In genomic region chr9:120885459-120885858, GRCh38 we compare ENCODE assay signal across 21 cellular contexts. TPM values are rescaled to one million over a fixed set of nuclear protein-coding genes. Genes with fewer than 3 reads are reported as not detected.
A peak's percentile ranks its signal among the peaks of the same experiment; 100 is the strongest.
DNase-seq lines count a peak whose midpoint lies in the region; ATAC-seq and TF ChIP-seq lines count a peak whose summit lies in the region.
"Had no signal": no experiment of that assay in that cellular context is flagged by ENCODE, and none has a peak within 500 bp of the region (broad histone marks: within the 10 kb centered on the region; RNA-seq: fewer than 3 reads in every experiment).

No MANE protein-coding gene starts in this region.

- peaks cover 73% of the 10 kb centered on the region for H3K4me1 Mint-ChIP-seq in activated naive CD4-positive, alpha-beta T cell treated with anti-CD3 and anti-CD28 coated beads, Interleukin-2, amount 50 U/mL, for 24 hours
- peaks cover 85% of the 10 kb centered on the region for H3K4me1 Mint-ChIP-seq in activated naive CD4-positive, alpha-beta T cell treated with anti-CD3 and anti-CD28 coated beads, Interleukin-2, amount 10 ng/mL, durations not matched to agents 7 days and 5 days
- peaks cover 37% of the 10 kb centered on the region for H3K4me1 Mint-ChIP-seq in T-helper 17 cell

- H3K18ac ChIP-seq in mesenchymal stem cell (ENCODE audit: low read depth in 1 of 2, low read length in 2 of 2), result no peak overlapping the region

- TF ChIP-seq CTCF in smooth muscle cell (IDR thresholded peaks at IDR 0.05; ENCODE audit: borderline replicate concordance, insufficient read depth, poor library complexity, severe bottlenecking), result no peak

- no peaks in the 10 kb centered on the region for H3K9me3 Mint-ChIP-seq in activated naive CD4-positive, alpha-beta T cell treated with anti-CD3 and anti-CD28 coated beads, Interleukin-2, amount 50 U/mL, for 24 hours
- no peaks in the 10 kb centered on the region for H3K9me3 Mint-ChIP-seq in activated naive CD4-positive, alpha-beta T cell treated with anti-CD3 and anti-CD28 coated beads, Interleukin-2, amount 10 ng/mL, durations not matched to agents 7 days and 5 days
- H3K9me3 Mint-ChIP-seq: activated CD8-positive, alpha-beta T cell treated with anti-CD3 and anti-CD28 coated beads for 36 hours; CD8-positive, alpha-beta memory T cell had no signal

- peaks cover 26% of the 10 kb centered on the region for H3F3A ChIP-seq in smooth muscle cell (ENCODE audit: low read depth)

- H3K4me3 ChIP-seq in mesenchymal stem cell (ENCODE audit: insufficient read depth in 1 of 2, low read depth in 1 of 2, low read length in 2 of 2), result no peak overlapping the region
- no peak overlapping the region for H3K4me3 ChIP-seq in smooth muscle cell
- H3K4me3 ChIP-seq: GM23248, SJSA1, stomach, thyroid gland had no signal

- no peak overlapping the region for H3K4ac ChIP-seq in mesenchymal stem cell (ENCODE audit: low read depth in 1 of 2, low read length in 2 of 2)

- no peaks in the 10 kb centered on the region for H3K36me3 ChIP-seq in mesenchymal stem cell (ENCODE audit: control insufficient read depth in 1 of 2, insufficient read depth in 2 of 2, low read depth in 1 of 2, low read length in 2 of 2)
- H3K36me3 ChIP-seq in smooth muscle cell (ENCODE audit: low read depth), result no peaks in the 10 kb centered on the region
- H3K36me3 ChIP-seq: SJSA1, stomach, thyroid gland had no signal

- H3K79me1 ChIP-seq in mesenchymal stem cell (replicated peaks; ENCODE audit: low read length, poor library complexity, severe bottlenecking), result no peaks in the 10 kb centered on the region

- ATAC-seq in T-helper 17 cell (no peak), HG03520 (IDR thresholded peaks at IDR 0.05; ENCODE audit: unreplicated experiment) (no peak)
- ATAC-seq: activated CD8-positive, alpha-beta T cell treated with anti-CD3 and anti-CD28 coated beads for 36 hours had no signal

- H3K4me2 ChIP-seq in mesenchymal stem cell (ENCODE audit: low read length, poor library complexity, severe bottlenecking) (no peak overlapping the region), smooth muscle cell (peak overlapping the region; percentile 63)

- H3K27me3 Mint-ChIP-seq in activated naive CD4-positive, alpha-beta T cell treated with anti-CD3 and anti-CD28 coated beads, Interleukin-2, amount 50 U/mL, for 24 hours, result no peaks in the 10 kb centered on the region
- no peaks in the 10 kb centered on the region for H3K27me3 Mint-ChIP-seq in activated naive CD4-positive, alpha-beta T cell treated with anti-CD3 and anti-CD28 coated beads, Interleukin-2, amount 10 ng/mL, durations not matched to agents 7 days and 5 days
- no peaks in the 10 kb centered on the region for H3K27me3 Mint-ChIP-seq in T-helper 17 cell
- H3K27me3 Mint-ChIP-seq: activated CD8-positive, alpha-beta T cell treated with anti-CD3 and anti-CD28 coated beads for 36 hours; CD8-positive, alpha-beta memory T cell had no signal

- no peaks in the 10 kb centered on the region for H3K36me3 Mint-ChIP-seq in activated naive CD4-positive, alpha-beta T cell treated with anti-CD3 and anti-CD28 coated beads, Interleukin-2, amount 50 U/mL, for 24 hours
- peaks cover 24% of the 10 kb centered on the region for H3K36me3 Mint-ChIP-seq in activated naive CD4-positive, alpha-beta T cell treated with anti-CD3 and anti-CD28 coated beads, Interleukin-2, amount 10 ng/mL, durations not matched to agents 7 days and 5 days
- no peaks in the 10 kb centered on the region for H3K36me3 Mint-ChIP-seq in T-helper 17 cell (ENCODE audit: low read depth)

- no peak overlapping the region for H2BK120ac ChIP-seq in mesenchymal stem cell (ENCODE audit: low read depth, low read length)

- H3K23ac ChIP-seq in mesenchymal stem cell (ENCODE audit: low read length in 2 of 2), result no peak overlapping the region

- H4K20me1 ChIP-seq in smooth muscle cell (ENCODE audit: low read depth), result no peaks in the 10 kb centered on the region

- no peak overlapping the region for H2AK5ac ChIP-seq in mesenchymal stem cell (ENCODE audit: low read length, severe bottlenecking)

- no peak for DNase-seq in activated naive CD4-positive, alpha-beta T cell treated with anti-CD3 and anti-CD28 coated beads, Interleukin-2, amount 10 ng/mL, durations not matched to agents 7 days and 5 days
- DNase-seq in T-helper 17 cell (no peak), mesenchymal stem cell (no peak), smooth muscle cell (lab: John Stamatoyannopoulos, UW; ENCODE audit: unreplicated experiment) (no peak), GOT3 (lab: John Stamatoyannopoulos, UW) (no peak), NCI-H146 treated with DMSO at 0.1 percent for 48 hours (lab: John Stamatoyannopoulos, UW; ENCODE audit: unreplicated experiment) (no peak)
- DNase-seq: 8988T; activated CD8-positive, alpha-beta T cell treated with anti-CD3 and anti-CD28 coated beads for 36 hours; CD8-positive, alpha-beta memory T cell; DMS153; GM23248; kidney; NCI-H1048; NCI-H187 treated with DMSO at 0.1 percent for 48 hours; NCI-H524; stomach; T-helper 1 cell; thyroid gland had no signal

- H2BK15ac ChIP-seq in mesenchymal stem cell (ENCODE audit: low read depth, poor library complexity, severe bottlenecking), result no peak overlapping the region

- H2BK12ac ChIP-seq in mesenchymal stem cell (ENCODE audit: low read length in 2 of 2), result no peak overlapping the region

- no peak overlapping the region for H2AFZ ChIP-seq in mesenchymal stem cell (ENCODE audit: low read depth, low read length)
- no peak overlapping the region for H2AFZ ChIP-seq in smooth muscle cell (ENCODE audit: low read depth)
- H2AFZ ChIP-seq: GM23248 had no signal

- no peaks in the 10 kb centered on the region for H3K79me2 ChIP-seq in smooth muscle cell (ENCODE audit: low read depth)

- no peaks in the 10 kb centered on the region for H3K9me3 ChIP-seq in T-helper 17 cell (ENCODE audit: control insufficient read depth, low read length, poor library complexity, severe bottlenecking)
- no peaks in the 10 kb centered on the region for H3K9me3 ChIP-seq in mesenchymal stem cell (ENCODE audit: control insufficient read depth, low read length)
- no peaks in the 10 kb centered on the region for H3K9me3 ChIP-seq in smooth muscle cell (replicated peaks; ENCODE audit: low read depth)
- H3K9me3 ChIP-seq: SJSA1, stomach, thyroid gland had no signal

- H3K14ac ChIP-seq in mesenchymal stem cell (ENCODE audit: low read length in 2 of 2), result no peak overlapping the region

- H3K27ac Mint-ChIP-seq in activated naive CD4-positive, alpha-beta T cell treated with anti-CD3 and anti-CD28 coated beads, Interleukin-2, amount 50 U/mL, for 24 hours, result peak overlapping the region; percentile 25
- H3K27ac Mint-ChIP-seq in activated naive CD4-positive, alpha-beta T cell treated with anti-CD3 and anti-CD28 coated beads, Interleukin-2, amount 10 ng/mL, durations not matched to agents 7 days and 5 days, result no peak overlapping the region
- H3K27ac Mint-ChIP-seq in T-helper 17 cell, result peak overlapping the region; percentile 84

- CTCF ChIA-PET in activated naive CD4-positive, alpha-beta T cell treated with anti-CD3 and anti-CD28 coated beads, Interleukin-2, amount 10 ng/mL, durations not matched to agents 7 days and 5 days (lab: Charles Lee), result interaction anchor here (1.0 to 1.9 kb wide), 2 partner anchors 51 to 130 kb away, joined by 3 to 4 read pairs; no protein-coding TSS in a partner anchor

- H4K91ac ChIP-seq in mesenchymal stem cell (ENCODE audit: low read length), result no peak overlapping the region

- H3K27ac ChIP-seq in mesenchymal stem cell (ENCODE audit: low read length, poor library complexity, severe bottlenecking) (no peak overlapping the region), smooth muscle cell (ENCODE audit: low read depth) (peak overlapping the region; percentile 65)
- H3K27ac ChIP-seq: GM23248, SJSA1, thyroid gland had no signal

- H3K4me3 Mint-ChIP-seq in activated naive CD4-positive, alpha-beta T cell treated with anti-CD3 and anti-CD28 coated beads, Interleukin-2, amount 50 U/mL, for 24 hours, result no peak overlapping the region
- no peak overlapping the region for H3K4me3 Mint-ChIP-seq in activated naive CD4-positive, alpha-beta T cell treated with anti-CD3 and anti-CD28 coated beads, Interleukin-2, amount 10 ng/mL, durations not matched to agents 7 days and 5 days
- no peak overlapping the region for H3K4me3 Mint-ChIP-seq in T-helper 17 cell
- H3K4me3 Mint-ChIP-seq: activated CD8-positive, alpha-beta T cell treated with anti-CD3 and anti-CD28 coated beads for 36 hours; CD8-positive, alpha-beta memory T cell had no signal

- no peak overlapping the region for H4K8ac ChIP-seq in mesenchymal stem cell (ENCODE audit: low read length)

- peak overlapping the region; percentile 0 for H3K9ac ChIP-seq in mesenchymal stem cell (ENCODE audit: low read length)
- H3K9ac ChIP-seq in smooth muscle cell (ENCODE audit: low read depth), result no peak overlapping the region
- H3K9ac ChIP-seq: GM23248 had no signal

- peaks cover 0 to 33% of the 10 kb centered on the region in 2 experiments for H3K27me3 ChIP-seq in mesenchymal stem cell (ENCODE audit: control insufficient read depth in 1 of 2, insufficient read depth in 1 of 2, low read length in 2 of 2)
- H3K27me3 ChIP-seq in smooth muscle cell (ENCODE audit: low read depth), result no peaks in the 10 kb centered on the region
- H3K27me3 ChIP-seq: SJSA1, stomach, thyroid gland had no signal

- peaks cover 21% of the 10 kb centered on the region for H3K4me1 ChIP-seq in mesenchymal stem cell (ENCODE audit: control insufficient read depth, insufficient read depth, low read depth, low read length)
- peaks cover 20% of the 10 kb centered on the region for H3K4me1 ChIP-seq in smooth muscle cell (ENCODE audit: low read depth)
- H3K4me1 ChIP-seq: SJSA1, thyroid gland had no signal

- no peak overlapping the region for H2BK5ac ChIP-seq in mesenchymal stem cell (ENCODE audit: low read depth, low read length, poor library complexity, severe bottlenecking)

- 45% methylated on average over 3 of the region's 3 CpGs for WGBS in mesenchymal stem cell
- 34% methylated on average over 3 of the region's 3 CpGs for WGBS in smooth muscle cell (ENCODE audit: low lambda C conversion rate)

RNA-seq across cellular contexts. Expression of gene PHF19, which starts 8.5 kb away (rescaled TPM):
- 10 to 100 TPM; 69.9 to 96.9 TPM for total RNA-seq in T-helper 17 cell
- 16.7 TPM for polyA plus RNA-seq in mesenchymal stem cell (2013, experiment 1 of 2)
- polyA plus RNA-seq in mesenchymal stem cell (2013, experiment 2 of 2), result 15.1 TPM
- total RNA-seq in smooth muscle cell, result 18.2 and 19.3 TPM in 2 replicates
- 14.1 and 16.0 TPM in 2 replicates for polyA plus RNA-seq in smooth muscle cell

RNA-seq across cellular contexts. Expression of gene TRAF1, which starts 41.1 kb away (rescaled TPM):
- 100 to 1,000 TPM; 103 to 118 TPM for total RNA-seq in T-helper 17 cell
- 0.65 TPM for polyA plus RNA-seq in mesenchymal stem cell (2013, experiment 1 of 2)
- 0.68 TPM for polyA plus RNA-seq in mesenchymal stem cell (2013, experiment 2 of 2)
- 5.4 and 5.9 TPM in 2 replicates for total RNA-seq in smooth muscle cell
- polyA plus RNA-seq in smooth muscle cell, result 2.9 and 4.6 TPM in 2 replicates

RNA-seq across cellular contexts. Expression of gene PSMD5, which starts 42.7 kb away (rescaled TPM):
- 10 to 100 TPM; 37.2 to 51.5 TPM for total RNA-seq in T-helper 17 cell
- polyA plus RNA-seq in mesenchymal stem cell (2013, experiment 1 of 2), result 28.5 TPM
- polyA plus RNA-seq in mesenchymal stem cell (2013, experiment 2 of 2), result 28.7 TPM
- 17.7 and 18.6 TPM in 2 replicates for total RNA-seq in smooth muscle cell
- polyA plus RNA-seq in smooth muscle cell, result 12.9 and 14.4 TPM in 2 replicates

Comparison
In these comparisons a context has a peak if more than half of its experiments do, and no peak if none do; other contexts are left out.
1. RNA of gene TRAF1, which starts 41.1 kb away (total RNA-seq): 103 to 118 TPM in T-helper 17 cell; 5.4 to 5.9 TPM in smooth muscle cell; every median in the first group is over 10 times any median in the second.